ENCODE assay signal across 15 cellular contexts in genomic region chr16:87198328-87198731, GRCh38.
DNase-seq lines count a peak whose midpoint lies in the region; FAIRE-seq and TF ChIP-seq lines count a peak whose summit lies in the region.
"Had no signal": no experiment of that assay in that cellular context is flagged by ENCODE, and none has a peak within 500 bp of the region (broad histone marks: within the 10 kb centered on the region; RNA-seq: fewer than 3 reads in every experiment).

No MANE protein-coding gene starts in this region.

- H3K9me3 ChIP-seq in GM23248 (ENCODE audit: low read depth): no peaks in the 10 kb centered on the region
- H3K9me3 ChIP-seq in endodermal cell (ENCODE audit: control insufficient read depth, low read length): no peaks in the 10 kb centered on the region
- no peaks in the 10 kb centered on the region for H3K9me3 ChIP-seq in kidney (ENCODE audit: control insufficient read depth in 1 of 2, low read length in 2 of 2)

- no peaks in the 10 kb centered on the region for H3K9me2 ChIP-seq in GM23248 (ENCODE audit: insufficient read depth)

- H3K9ac ChIP-seq in GM23248: no peak overlapping the region
- H3K9ac ChIP-seq in endodermal cell (ENCODE audit: extremely low read depth, low read length, poor library complexity, severe bottlenecking): no peak overlapping the region
- no peak overlapping the region for H3K9ac ChIP-seq in kidney (ENCODE audit: low read length in 2 of 2)

- no peak for TF ChIP-seq CTCF in endodermal cell (conservative IDR thresholded peaks at IDR 0.05)
- TF ChIP-seq CTCF in osteocyte (IDR thresholded peaks at IDR 0.05): no peak
- TF ChIP-seq CTCF in nephron progenitor cell (IDR thresholded peaks at IDR 0.05): no peak
- no peak for TF ChIP-seq CTCF in kidney (IDR thresholded peaks at IDR 0.05; ENCODE audit: borderline replicate concordance, extremely low read depth, insufficient read depth)

- no peaks in the 10 kb centered on the region for H3K36me3 ChIP-seq in GM23248 (ENCODE audit: low read depth)
- no peaks in the 10 kb centered on the region for H3K36me3 ChIP-seq in endodermal cell (ENCODE audit: control insufficient read depth, insufficient read depth, low read length)
- no peaks in the 10 kb centered on the region for H3K36me3 ChIP-seq in kidney (ENCODE audit: control insufficient read depth in 1 of 2, insufficient read depth in 2 of 2, low read length in 2 of 2)

- no peaks in the 10 kb centered on the region for H3K27me3 ChIP-seq in GM23248 (replicated peaks; ENCODE audit: insufficient read depth)
- no peaks in the 10 kb centered on the region for H3K27me3 ChIP-seq in endodermal cell (ENCODE audit: control insufficient read depth, insufficient read depth, low read length, poor library complexity, severe bottlenecking)

- DNase-seq in GM23248: peak; percentile 20
- DNase-seq in M059J (ENCODE audit: low read depth): peak; percentile 36
- peak; percentile 74 for DNase-seq in endodermal cell
- no peak for DNase-seq in osteocyte (ENCODE audit: extremely low spot score, unreplicated experiment)
- no peak for DNase-seq in AG08396 (ENCODE audit: low spot score)
- no peak for DNase-seq in nephron progenitor cell
- no peak for DNase-seq in kidney
- DNase-seq: CD4-positive, alpha-beta memory T cell; NCI-H1092; NCI-H1694; NCI-H446; SHP77 treated with DMSO at 0.1 percent for 48 hours had no signal

- H3K4me1 ChIP-seq in GM23248 (ENCODE audit: insufficient read depth): peaks cover 27% of the 10 kb centered on the region
- H3K4me1 ChIP-seq in endodermal cell (ENCODE audit: control insufficient read depth, insufficient read depth, low read length): no peaks in the 10 kb centered on the region
- H3K4me1 ChIP-seq in kidney (ENCODE audit: control insufficient read depth in 1 of 2, insufficient read depth in 1 of 2, low read depth in 1 of 2, low read length in 2 of 2): no peaks in the 10 kb centered on the region

- no peaks in the 10 kb centered on the region for H3K36me3 Mint-ChIP-seq in endodermal cell (ENCODE audit: low read depth)
- no peaks in the 10 kb centered on the region for H3K36me3 Mint-ChIP-seq in osteocyte (ENCODE audit: unreplicated experiment)
- no peaks in the 10 kb centered on the region for H3K36me3 Mint-ChIP-seq in nephron progenitor cell (ENCODE audit: low read depth)
- H3K36me3 Mint-ChIP-seq: CD4-positive, alpha-beta memory T cell had no signal

- in situ Hi-C loops in GM23248 (cut with MboI): no loop called here

- H3K27me3 Mint-ChIP-seq in endodermal cell (ENCODE audit: insufficient read depth) (peaks cover 4% of the 10 kb centered on the region), osteocyte (ENCODE audit: unreplicated experiment) (no peaks in the 10 kb centered on the region), nephron progenitor cell (ENCODE audit: low read depth, poor library complexity) (peaks cover 13% of the 10 kb centered on the region)

- H3K4me2 ChIP-seq in GM23248 (ENCODE audit: unreplicated experiment): no peak overlapping the region

- no peak overlapping the region for H2AFZ ChIP-seq in GM23248

- H3K4me1 Mint-ChIP-seq in endodermal cell: peaks cover 12% of the 10 kb centered on the region
- H3K4me1 Mint-ChIP-seq in osteocyte (ENCODE audit: unreplicated experiment): peaks cover 73% of the 10 kb centered on the region
- H3K4me1 Mint-ChIP-seq in nephron progenitor cell: peaks cover 40% of the 10 kb centered on the region
- H3K4me1 Mint-ChIP-seq: B cell had no signal

- peaks cover 23% of the 10 kb centered on the region for H3F3A ChIP-seq in GM23248 (ENCODE audit: insufficient read depth)

- H3K4me3 Mint-ChIP-seq in endodermal cell: no peak overlapping the region
- no peak overlapping the region for H3K4me3 Mint-ChIP-seq in osteocyte (ENCODE audit: unreplicated experiment)
- H3K4me3 Mint-ChIP-seq in nephron progenitor cell: no peak overlapping the region
- H3K4me3 Mint-ChIP-seq: B cell; CD4-positive, alpha-beta memory T cell had no signal

- 49 to 57% methylated on average over 5 of the region's 5 CpGs for WGBS in GM23248 (ENCODE audit: low coverage in 1 of 2, low lambda C conversion rate in 2 of 2, missing lambda C conversion rate in 2 of 2), 2 experiments
- 39 to 66% methylated on average over 3 to 4 of the region's 5 CpGs for WGBS in endodermal cell (ENCODE audit: insufficient coverage in 1 of 2, insufficient read length in 1 of 2), 2 experiments

- H3K27ac ChIP-seq in GM23248: no peak overlapping the region
- H3K27ac ChIP-seq in endodermal cell (ENCODE audit: low read depth, low read length): no peak overlapping the region
- H3K27ac ChIP-seq in kidney (ENCODE audit: low read depth in 2 of 2, low read length in 2 of 2): no peak overlapping the region

- intact Hi-C loops in kidney (cut with DNase I): no loop called here

- H3K9me3 Mint-ChIP-seq in endodermal cell: peaks cover 2% of the 10 kb centered on the region
- no peaks in the 10 kb centered on the region for H3K9me3 Mint-ChIP-seq in osteocyte (ENCODE audit: unreplicated experiment)
- no peaks in the 10 kb centered on the region for H3K9me3 Mint-ChIP-seq in nephron progenitor cell
- H3K9me3 Mint-ChIP-seq: CD4-positive, alpha-beta memory T cell had no signal

- H4K20me1 ChIP-seq in GM23248 (ENCODE audit: insufficient read depth): no peaks in the 10 kb centered on the region

- H3K27ac Mint-ChIP-seq in endodermal cell (no peak overlapping the region), osteocyte (ENCODE audit: unreplicated experiment) (peak overlapping the region; percentile 44), nephron progenitor cell (no peak overlapping the region)
- H3K27ac Mint-ChIP-seq: B cell had no signal

- no peaks in the 10 kb centered on the region for H3K79me2 ChIP-seq in GM23248 (ENCODE audit: insufficient read depth)

- H3K4me3 ChIP-seq in GM23248 (no peak overlapping the region), endodermal cell (ENCODE audit: low read length) (no peak overlapping the region), kidney (ENCODE audit: low read length in 2 of 2) (no peak overlapping the region)

- FAIRE-seq in kidney (lab: Jason Lieb, UNC): no peak
- FAIRE-seq: D721Med, RCC 7860 had no signal

Comparison
In these comparisons a context has a peak if more than half of its experiments do, and no peak if none do; other contexts are left out.
1. DNase-seq: peak in GM23248 (single experiment), M059J (single experiment) and endodermal cell (single experiment); none in osteocyte (single experiment), AG08396 (single experiment), nephron progenitor cell (single experiment) and kidney (single experiment).